18 cellular contexts compared by ENCODE assay signal in the genomic region with DNA sequence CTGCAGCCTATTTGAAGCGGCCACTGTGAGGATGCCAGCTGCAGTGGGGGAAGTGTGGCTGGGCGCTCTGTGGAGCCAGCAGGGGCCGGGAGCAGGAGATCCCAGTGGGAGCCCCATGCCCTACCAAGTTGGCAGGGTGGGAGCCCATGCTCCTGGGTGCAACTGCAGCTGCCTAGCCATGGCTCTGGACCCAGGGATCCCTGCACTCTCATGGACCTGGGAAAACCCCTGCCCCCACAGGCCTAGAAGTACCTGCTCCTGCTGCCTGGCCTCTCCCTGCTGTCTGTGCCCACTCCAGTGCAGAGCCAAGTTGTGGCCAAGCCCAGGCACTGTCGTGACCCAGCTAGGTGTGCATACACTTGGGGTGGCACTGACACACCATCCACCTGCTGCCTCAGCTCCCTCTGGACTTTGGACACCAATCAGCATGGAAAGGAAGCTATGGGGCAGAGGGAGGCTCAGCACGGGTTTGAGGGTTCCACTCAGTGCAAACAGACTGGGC. TPM values are rescaled to one million over a fixed set of nuclear protein-coding genes. Genes with fewer than 3 reads are reported as not detected.
DNase-seq lines count a peak whose midpoint lies in the region; ATAC-seq, FAIRE-seq and TF ChIP-seq lines count a peak whose summit lies in the region.
"Had no signal": no experiment of that assay in that cellular context is flagged by ENCODE, and none has a peak within 500 bp of the region (broad histone marks: within the 10 kb centered on the region; RNA-seq: fewer than 3 reads in every experiment).

No MANE protein-coding gene starts in this region.

- H3K9me3 ChIP-seq in SJSA1 (replicated peaks) (no peaks in the 10 kb centered on the region), kidney (ENCODE audit: control insufficient read depth in 1 of 2, low read length in 2 of 2) (peaks cover 0 to 2% of the 10 kb centered on the region in 2 donors), aorta (ENCODE audit: control insufficient read depth, low read length) (peaks cover 1% of the 10 kb centered on the region)

- DNase-seq in RWPE1 (ENCODE audit: low spot score) = no peak
- peak; percentile 28 to 78 for DNase-seq in SJSA1 (ENCODE audit: low read depth in 1 of 2, low spot score in 2 of 2)
- DNase-seq in kidney = peak; percentile 49
- peak in 1 of 2 donors; percentile 28 for DNase-seq in aorta
- DNase-seq in cerebellar cortex (ENCODE audit: low spot score) = no peak
- DNase-seq: Calu3; CD8-positive, alpha-beta T cell; DND-41; H7; HFFc6 had no signal

- H3K4me3 ChIP-seq in SJSA1 = no peak overlapping the region
- no peak overlapping the region for H3K4me3 ChIP-seq in kidney (ENCODE audit: low read length in 2 of 2)
- H3K4me3 ChIP-seq in aorta (ENCODE audit: low read length in 2 of 2) = no peak overlapping the region
- H3K4me3 ChIP-seq: GM23338 had no signal

- H3K36me3 ChIP-seq in SJSA1 (no peaks in the 10 kb centered on the region), kidney (ENCODE audit: control insufficient read depth in 1 of 2, insufficient read depth in 2 of 2, low read length in 2 of 2) (no peaks in the 10 kb centered on the region), aorta (ENCODE audit: control insufficient read depth in 1 of 2, insufficient read depth in 2 of 2, low read length in 1 of 2) (no peaks in the 10 kb centered on the region)

- no peak for FAIRE-seq in kidney (lab: Jason Lieb, UNC)
- FAIRE-seq: G401.6, GM12892, GM18507, HTR-8/SVneo had no signal

- WGBS in aorta, 2 donors = 80 to 86% methylated on average over 5 of the region's 5 CpGs

- no peak for TF ChIP-seq CTCF in RWPE1 (conservative IDR thresholded peaks at IDR 0.05; ENCODE audit: low read depth)
- no peak for TF ChIP-seq CTCF in kidney (IDR thresholded peaks at IDR 0.05; ENCODE audit: borderline replicate concordance, extremely low read depth, insufficient read depth)

- H3K27me3 ChIP-seq in SJSA1 (replicated peaks) = peaks cover 76% of the 10 kb centered on the region
- no peaks in the 10 kb centered on the region for H3K27me3 ChIP-seq in aorta (ENCODE audit: control insufficient read depth in 1 of 2, insufficient read depth in 2 of 2, low read length in 1 of 2)
- H3K27me3 ChIP-seq: BLaER1 treated with 17β-estradiol and CSF1 and Interleukin-3, amounts not matched to agents 10 nM and 100 nM had no signal

- H3K4me1 ChIP-seq in SJSA1 (replicated peaks) (no peaks in the 10 kb centered on the region), kidney (ENCODE audit: control insufficient read depth in 1 of 2, insufficient read depth in 1 of 2, low read depth in 1 of 2, low read length in 2 of 2) (no peaks in the 10 kb centered on the region), aorta (ENCODE audit: control insufficient read depth in 1 of 2, insufficient read depth in 2 of 2, low read length in 2 of 2) (no peaks in the 10 kb centered on the region)
- H3K4me1 ChIP-seq: BLaER1 treated with 17β-estradiol and CSF1 and Interleukin-3, amounts not matched to agents 10 nM and 100 nM had no signal

- intact Hi-C loops in kidney (cut with DNase I) = no loop called here
- intact Hi-C loops in aorta (cut with DNase I) = no loop called here

- ATAC-seq in aorta (ENCODE audit: low FRiP score) = peak; percentile 48
- no peak for ATAC-seq in GM19463 (IDR thresholded peaks at IDR 0.05; ENCODE audit: unreplicated experiment)
- ATAC-seq: CD8-positive, alpha-beta T cell; GM23338; HCT116 had no signal

- H3K27ac ChIP-seq in RWPE1 = peak overlapping the region; percentile 62
- H3K27ac ChIP-seq in SJSA1 = no peak overlapping the region
- H3K27ac ChIP-seq in kidney (ENCODE audit: low read depth in 2 of 2, low read length in 2 of 2) = no peak overlapping the region
- no peak overlapping the region for H3K27ac ChIP-seq in aorta (ENCODE audit: low read depth in 1 of 2, low read length in 2 of 2)
- H3K27ac ChIP-seq: BLaER1 treated with 17β-estradiol and CSF1 and Interleukin-3, amounts not matched to agents 10 nM and 100 nM had no signal

- CTCF ChIA-PET in RWPE1 (lab: Yijun Ruan, JAX) = interaction anchor here (0.5 kb wide), 1 partner anchor 25 kb away, joined by 3 read pairs; no protein-coding TSS in a partner anchor

- POLR2A ChIA-PET in RWPE1 (lab: Yijun Ruan, JAX; ENCODE audit: low non-redundant PET) = interaction anchor here (0.6 kb wide), 1 partner anchor 95 kb away, joined by 3 read pairs; no protein-coding TSS in a partner anchor

- H3K9ac ChIP-seq in kidney (ENCODE audit: low read length in 2 of 2) = no peak overlapping the region
- H3K9ac ChIP-seq: BLaER1 treated with 17β-estradiol and CSF1 and Interleukin-3, amounts not matched to agents 10 nM and 100 nM had no signal

RNA-seq across cellular contexts. Expression of gene LIG4, which starts 20.9 kb away (rescaled TPM):
- 23.1 and 24.5 TPM in 2 replicates for total RNA-seq in SJSA1 (2014; rRNA removed; shearing (Covaris generic))
- total RNA-seq in kidney (9.3 TPM), aorta (10 to 100 TPM; 10.3 to 12.7 TPM)
- polyA plus RNA-seq in kidney (ENCODE audit: insufficient read depth, low read depth, low replicate concordance) (5.9 TPM), aorta (1 to 10 TPM; 4.3 to 8.9 TPM)

RNA-seq across cellular contexts. Expression of gene ABHD13, which starts 23.7 kb away (rescaled TPM):
- 14.8 and 17.9 TPM in 2 replicates for total RNA-seq in SJSA1 (2014; rRNA removed; shearing (Covaris generic))
- total RNA-seq in kidney (9.4 TPM), aorta (10 to 100 TPM; 11.1 to 11.5 TPM)
- polyA plus RNA-seq in kidney (ENCODE audit: insufficient read depth, low read depth, low replicate concordance) (4.9 TPM), aorta (1 to 10 TPM; 4.0 to 6.4 TPM)

Comparison
In these comparisons a context has a peak if more than half of its experiments do, and no peak if none do; other contexts are left out.
1. DNase-seq: peak in SJSA1 (2 of 2) and kidney (single experiment); none in RWPE1 (single experiment) and cerebellar cortex (single experiment).